9 cellular contexts compared by ENCODE assay signal in genomic region chrX:8730812-8731578, GRCh38. TPM values are rescaled to one million over a fixed set of nuclear protein-coding genes. Genes with fewer than 3 reads are reported as not detected.
A peak's percentile ranks its signal among the peaks of the same experiment; 100 is the strongest.
DNase-seq lines count a peak whose midpoint lies in the region; ATAC-seq, FAIRE-seq and TF ChIP-seq lines count a peak whose summit lies in the region.
"Had no signal": no experiment of that assay in that cellular context is flagged by ENCODE, and none has a peak within 500 bp of the region (broad histone marks: within the 10 kb centered on the region; RNA-seq: fewer than 3 reads in every experiment).

No MANE protein-coding gene starts in this region.

- H3K36me3 ChIP-seq in H1 (ENCODE audit: control insufficient read depth in 2 of 4, insufficient read depth in 4 of 4, low read length in 3 of 4) (peaks cover 0 to 5% (median 0%) of the 10 kb centered on the region in 4 experiments; a peak in 1 of 8 replicates), mesenchymal stem cell (ENCODE audit: control insufficient read depth in 1 of 2, insufficient read depth in 2 of 2, low read depth in 1 of 2, low read length in 2 of 2) (no peaks in the 10 kb centered on the region)

- H3K79me2 ChIP-seq in H1 (ENCODE audit: control insufficient read depth in 1 of 2, insufficient read depth in 2 of 2, low read length in 2 of 2): peaks cover 3 to 58% of the 10 kb centered on the region in 2 experiments

- H3K4ac ChIP-seq in H1 (replicated peaks; ENCODE audit: insufficient read length, low read depth, low read length) (no peak overlapping the region), mesenchymal stem cell (ENCODE audit: low read depth in 1 of 2, low read length in 2 of 2) (no peak overlapping the region)

- no peak overlapping the region for H3K27ac Mint-ChIP-seq in type B pancreatic cell

- H2BK20ac ChIP-seq in H1 (ENCODE audit: low read length): no peak overlapping the region

- H4K91ac ChIP-seq in H1 (replicated peaks; ENCODE audit: insufficient read length, low read length) (no peak overlapping the region), mesenchymal stem cell (ENCODE audit: low read length) (no peak overlapping the region)

- peak overlapping the region; percentile 88 for H3K4me3 Mint-ChIP-seq in type B pancreatic cell

- no peak overlapping the region for H3K27ac ChIP-seq in H1 (ENCODE audit: low read depth, low read length)
- H3K27ac ChIP-seq in mesenchymal stem cell (ENCODE audit: low read length, poor library complexity, severe bottlenecking): no peak overlapping the region

- H2BK15ac ChIP-seq in H1 (ENCODE audit: low read length): no peak overlapping the region
- H2BK15ac ChIP-seq in mesenchymal stem cell (ENCODE audit: low read depth, poor library complexity, severe bottlenecking): no peak overlapping the region

- H2BK12ac ChIP-seq in H1 (ENCODE audit: low read depth, low read length): no peak overlapping the region
- H2BK12ac ChIP-seq in mesenchymal stem cell (ENCODE audit: low read length in 2 of 2): no peak overlapping the region

- no peak for TF ChIP-seq RAD21 in H1 (IDR thresholded peaks at IDR 0.05 in 1 of 2, conservative IDR thresholded peaks at IDR 0.05 in 1 of 2; ENCODE audit: low read depth in 2 of 2, low read length in 2 of 2)

- H2AFZ ChIP-seq in H1 (ENCODE audit: low read length) (no peak overlapping the region), mesenchymal stem cell (ENCODE audit: low read depth, low read length) (no peak overlapping the region)

- no peaks in the 10 kb centered on the region for H3K9me3 Mint-ChIP-seq in type B pancreatic cell

- H3K23ac ChIP-seq in H1 (ENCODE audit: insufficient read length): no peak overlapping the region
- no peak overlapping the region for H3K23ac ChIP-seq in mesenchymal stem cell (ENCODE audit: low read length in 2 of 2)

- no peaks in the 10 kb centered on the region for H3K36me3 Mint-ChIP-seq in type B pancreatic cell

- H3K79me1 ChIP-seq in H1 (ENCODE audit: low read depth, low read length): no peaks in the 10 kb centered on the region
- H3K79me1 ChIP-seq in mesenchymal stem cell (replicated peaks; ENCODE audit: low read length, poor library complexity, severe bottlenecking): no peaks in the 10 kb centered on the region

- no peak overlapping the region for H3K14ac ChIP-seq in H1 (ENCODE audit: insufficient read length)
- H3K14ac ChIP-seq in mesenchymal stem cell (ENCODE audit: low read length in 2 of 2): no peak overlapping the region

- POLR2A ChIA-PET in H1 (lab: Charles Lee; ENCODE audit: partially characterized antibody): no interaction called here

- H4K20me1 ChIP-seq in H1 (replicated peaks in 1 of 2; ENCODE audit: control insufficient read depth in 1 of 2, insufficient read depth in 2 of 2, low read length in 2 of 2): peaks cover 2 to 25% of the 10 kb centered on the region in 2 experiments

- H4K5ac ChIP-seq in H1 (ENCODE audit: insufficient read length, low read depth, low read length): no peak overlapping the region

- H3K4me1 ChIP-seq in H1 (replicated peaks in 1 of 4; ENCODE audit: control insufficient read depth in 3 of 4, insufficient read depth in 4 of 4, low read length in 3 of 4): peaks cover 5 to 25% (median 11%) of the 10 kb centered on the region in 4 experiments; a peak in 6 of 7 replicates
- peaks cover 9% of the 10 kb centered on the region for H3K4me1 ChIP-seq in mesenchymal stem cell (ENCODE audit: control insufficient read depth, insufficient read depth, low read depth, low read length)

- 1% methylated on average over 27 of the region's 70 CpGs; no CpG with 5 or more reads in 1 of the 2 experiments for WGBS in H1 (ENCODE audit: extremely low coverage in 1 of 2, insufficient coverage in 1 of 2, insufficient read length in 1 of 2, insufficient replicate concordance in 2 of 2, low coverage in 1 of 2, low lambda C conversion rate in 2 of 2, missing lambda C conversion rate in 1 of 2), 2 experiments
- WGBS in mesenchymal stem cell: under 1% methylated on average over 43 of the region's 70 CpGs

- H3K56ac ChIP-seq in H1 (replicated peaks; ENCODE audit: insufficient read length, low read depth, low read length): no peak overlapping the region

- peak overlapping the region; percentile 80 to 95 for H3K4me2 ChIP-seq in H1 (ENCODE audit: insufficient read depth in 1 of 2, low read depth in 2 of 2, low read length in 2 of 2)
- H3K4me2 ChIP-seq in mesenchymal stem cell (ENCODE audit: low read length, poor library complexity, severe bottlenecking): peak overlapping the region; percentile 75

- H3K18ac ChIP-seq in H1 (ENCODE audit: extremely low read depth, low read length): no peak overlapping the region
- H3K18ac ChIP-seq in mesenchymal stem cell (ENCODE audit: low read depth in 1 of 2, low read length in 2 of 2): no peak overlapping the region

- H3K27me3 Mint-ChIP-seq in type B pancreatic cell: peaks cover 76% of the 10 kb centered on the region

- no peak for ATAC-seq in GM19467 (IDR thresholded peaks at IDR 0.05; ENCODE audit: unreplicated experiment)
- no peak for ATAC-seq in HG03095 (IDR thresholded peaks at IDR 0.05; ENCODE audit: unreplicated experiment)

- DNase-seq in NCI-H1417 (lab: John Stamatoyannopoulos, UW) (peak in 2 of 3 experiments; percentile 58 to 70), NCI-H1417 treated with DMSO at 0.1 percent for 48 hours (lab: John Stamatoyannopoulos, UW) (no peak), H1 (ENCODE audit: low read depth in 1 of 2, low spot score in 2 of 2) (no peak), mesenchymal stem cell (peak; percentile 15), type B pancreatic cell (ENCODE audit: extremely low spot score, unreplicated experiment) (no peak)
- no peak for DNase-seq in activated CD8-positive, alpha-beta memory T cell treated with anti-CD3 and anti-CD28 coated beads for 24 hours
- DNase-seq: Karpas-422 had no signal

- H2BK120ac ChIP-seq in H1 (replicated peaks; ENCODE audit: low read depth, low read length): no peak overlapping the region
- H2BK120ac ChIP-seq in mesenchymal stem cell (ENCODE audit: low read depth, low read length): no peak overlapping the region

- no peak for FAIRE-seq in H1 (lab: Jason Lieb, UNC)

- H3K9me3 ChIP-seq in H1 (ENCODE audit: insufficient read depth in 2 of 2, low read depth in 1 of 2, low read length in 1 of 2) (no peaks in the 10 kb centered on the region), mesenchymal stem cell (ENCODE audit: control insufficient read depth, low read length) (no peaks in the 10 kb centered on the region)

- H3K4me3 ChIP-seq in H1 (ENCODE audit: extremely low read depth in 1 of 4, insufficient read depth in 2 of 4, low read depth in 3 of 4, low read length in 4 of 4) (peak overlapping the region; percentile 67 to 85 (median 78)), mesenchymal stem cell (ENCODE audit: insufficient read depth in 1 of 2, low read depth in 1 of 2, low read length in 2 of 2) (peak overlapping the region in 1 of 2 experiments; percentile 61)

- TF ChIP-seq POLR2A in H1 (IDR thresholded peaks at IDR 0.05; ENCODE audit: control extremely low read depth in 1 of 2, low read depth in 2 of 2, low read length in 2 of 2): no peak

- no peak overlapping the region for H2AK5ac ChIP-seq in H1 (ENCODE audit: low read depth, low read length)
- no peak overlapping the region for H2AK5ac ChIP-seq in mesenchymal stem cell (ENCODE audit: low read length, severe bottlenecking)

- CTCF ChIA-PET in H1 (lab: Charles Lee; ENCODE audit: partially characterized antibody): interaction anchor here (0.7 kb wide), 1 partner anchor 11 kb away, joined by 3 read pairs; no protein-coding TSS in a partner anchor

- TF ChIP-seq EP300 in H1 (IDR thresholded peaks at IDR 0.05; ENCODE audit: borderline replicate concordance in 1 of 2, low read depth in 2 of 2, low read length in 2 of 2): no peak

- H4K8ac ChIP-seq in H1 (ENCODE audit: extremely low read depth, insufficient read depth, low read length) (no peak overlapping the region), mesenchymal stem cell (ENCODE audit: low read length) (no peak overlapping the region)

- peak overlapping the region in 2 of 4 experiments; percentile 41 to 63; a peak in 4 of 7 replicates for H3K9ac ChIP-seq in H1 (replicated peaks in 1 of 4; ENCODE audit: extremely low read depth in 1 of 4, low read depth in 3 of 4, low read length in 3 of 4)
- no peak overlapping the region for H3K9ac ChIP-seq in mesenchymal stem cell (ENCODE audit: low read length)

- TF ChIP-seq CTCF in H1 (IDR thresholded peaks at IDR 0.05; ENCODE audit: control extremely low read depth in 1 of 3, insufficient read depth in 1 of 3, low read depth in 1 of 3, low read length in 3 of 3) (no peak), type B pancreatic cell (conservative IDR thresholded peaks at IDR 0.05) (no peak)

- H3K4me1 Mint-ChIP-seq in type B pancreatic cell (ENCODE audit: unreplicated experiment): peaks cover 16% of the 10 kb centered on the region

- H2BK5ac ChIP-seq in H1 (ENCODE audit: low read depth, low read length) (no peak overlapping the region), mesenchymal stem cell (ENCODE audit: low read depth, low read length, poor library complexity, severe bottlenecking) (no peak overlapping the region)

- H3K27me3 ChIP-seq in H1 (replicated peaks in 1 of 4; ENCODE audit: control insufficient read depth in 3 of 4, extremely low read depth in 1 of 4, insufficient read depth in 3 of 4, low read length in 3 of 4) (no peaks in the 10 kb centered on the region; a peak in 1 of 7 replicates), mesenchymal stem cell (ENCODE audit: control insufficient read depth in 1 of 2, insufficient read depth in 1 of 2, low read length in 2 of 2) (peaks cover 0 to 63% of the 10 kb centered on the region in 2 experiments)

- peaks cover 4% of the 10 kb centered on the region; the same call in 1 of the 2 replicates for H3K23me2 ChIP-seq in H1 (ENCODE audit: low read depth, low read length)

TF ChIP-seq in H1, 55 proteins besides CTCF, POLR2A, EP300 and RAD21 (continues in another document):
- TF ChIP-seq KDM4A (IDR thresholded peaks at IDR 0.05; ENCODE audit: low read depth, low read length, severe bottlenecking): peak; percentile 36
- no peak for TF ChIP-seq GTF2F1 (IDR thresholded peaks at IDR 0.05; ENCODE audit: borderline replicate concordance, low read depth, low read length)
- no peak for TF ChIP-seq BRCA1 (IDR thresholded peaks at IDR 0.05; ENCODE audit: low read depth, low read length)
- TF ChIP-seq SRF (IDR thresholded peaks at IDR 0.05; ENCODE audit: low read depth, low read length): no peak

RNA-seq across cellular contexts. Expression of gene ANOS1, which starts 0.9 kb away (rescaled TPM):
- 57.8 and 59.0 TPM in 2 replicates for total RNA-seq in H1 (2021; fragmentation: NEBNext Ultra II Directional; extraction: Animal tissue kit (Norgen Biotek cat#: 25700))
- polyA plus RNA-seq in H1 (2011; rRNA removed): 20.6 and 34.4 TPM in 2 replicates
- 29.0 TPM for polyA plus RNA-seq in H1 (2011; cell fraction: cytosol; rRNA removed)
- polyA plus RNA-seq in H1 (2011; cell fraction: nucleus; rRNA removed): 39.7 TPM
- 26.4 to 40.0 TPM (median 32.5 TPM) in 4 replicates for polyA plus RNA-seq in H1 (2012, experiment 1 of 2)
- polyA plus RNA-seq in H1 (2012, experiment 2 of 2): 15.0 TPM
- polyA plus RNA-seq in H1 (2013, experiment 1 of 2): 82.8 TPM
- 89.3 TPM for polyA plus RNA-seq in H1 (2013, experiment 2 of 2)
- polyA minus RNA-seq in H1 (2011; rRNA and poly(A)+ RNA removed): 89.8 and 138 TPM in 2 replicates
- polyA minus RNA-seq in H1 (2011; cell fraction: cytosol; rRNA and poly(A)+ RNA removed): 31.1 TPM
- 81.6 TPM for polyA minus RNA-seq in H1 (2011; cell fraction: nucleus; rRNA and poly(A)+ RNA removed)
- polyA plus RNA-seq in mesenchymal stem cell (2013, experiment 1 of 2): 1.4 TPM
- polyA plus RNA-seq in mesenchymal stem cell (2013, experiment 2 of 2): 1.3 TPM
- 14.3 and 19.9 TPM in 2 replicates for total RNA-seq in type B pancreatic cell (ENCODE audit: low replicate concordance)

Comparison
In these comparisons a context has a peak if more than half of its experiments do, and no peak if none do; other contexts are left out.
1. DNase-seq: peak in NCI-H1417 (2 of 3) and mesenchymal stem cell (single experiment); none in NCI-H1417 treated with DMSO at 0.1 percent for 48 hours (single experiment), H1 (0 of 2), type B pancreatic cell (single experiment) and activated CD8-positive, alpha-beta memory T cell treated with anti-CD3 and anti-CD28 coated beads for 24 hours (single experiment).